In genomic region chr4:77819836-77820679, GRCh38 we compare ENCODE assay signal across 8 cellular contexts. TPM values are rescaled to one million over a fixed set of nuclear protein-coding genes. Genes with fewer than 3 reads are reported as not detected.
A peak's percentile ranks its signal among the peaks of the same experiment; 100 is the strongest.
DNase-seq lines count a peak whose midpoint lies in the region; FAIRE-seq lines count a peak whose summit lies in the region.

No MANE protein-coding gene starts in this region.

- in situ Hi-C loops in HAP-1 (cut with MboI; ENCODE audit: low sequenced_read_pairs), result no loop called here

- no peaks in the 10 kb centered on the region for H3K27me3 ChIP-seq in HAP-1 (ENCODE audit: low read depth)
- H3K27me3 ChIP-seq in MG63, result no peaks in the 10 kb centered on the region
- no peaks in the 10 kb centered on the region for H3K27me3 ChIP-seq in SJCRH30

- DNase-seq in GM03348 (ENCODE audit: low spot score) (peak; percentile 96), HAP-1 (ENCODE audit: low spot score in 2 of 2) (peak; percentile 87 to 94), MG63 (peak; percentile 75), SJCRH30 (peak; percentile 91 to 93), frontal cortex (ENCODE audit: low spot score in 2 of 2) (peak; percentile 90 to 93), occipital lobe (lab: John Stamatoyannopoulos, UW) (peak; percentile 89)
- peak; percentile 94 for DNase-seq in activated naive CD4-positive, alpha-beta T cell treated with Interleukin-2 at 50 U/mL for 16 hours

- H3K9me3 ChIP-seq in HAP-1 (no peaks in the 10 kb centered on the region), MG63 (no peaks in the 10 kb centered on the region), SJCRH30 (replicated peaks) (no peaks in the 10 kb centered on the region)

- H3K4me3 ChIP-seq in HAP-1, result peak overlapping the region; percentile 78
- H3K4me3 ChIP-seq in MG63, result peak overlapping the region; percentile 77
- peak overlapping the region; percentile 100 for H3K4me3 ChIP-seq in SJCRH30

- H3K36me3 ChIP-seq in HAP-1 (replicated peaks), result no peaks in the 10 kb centered on the region
- H3K36me3 ChIP-seq in MG63, result no peaks in the 10 kb centered on the region
- no peaks in the 10 kb centered on the region for H3K36me3 ChIP-seq in SJCRH30

- FAIRE-seq in frontal cortex (lab: Jason Lieb, UNC), result no peak

- H3K4me1 ChIP-seq in HAP-1 (peaks cover 12% of the 10 kb centered on the region), SJCRH30 (no peaks in the 10 kb centered on the region)

- peak overlapping the region; percentile 92 for H3K27ac ChIP-seq in SJCRH30
- H3K27ac ChIP-seq in temporal lobe (ENCODE audit: low read depth, low read length), result peak overlapping the region; percentile 94

RNA-seq across cellular contexts. Expression of gene CNOT6L, which starts 0.9 kb away (rescaled TPM):
- 1.9 and 6.1 TPM in 2 replicates for total RNA-seq in MG63 (2014; rRNA removed; shearing (Covaris generic); ENCODE audit: low replicate concordance)
- 26.0 and 31.9 TPM in 2 replicates for total RNA-seq in SJCRH30 (2014; rRNA removed; shearing (Covaris generic))
- total RNA-seq in frontal cortex (40.4 TPM), occipital lobe (49.4 TPM), temporal lobe (35.2 TPM)

RNA-seq across cellular contexts. Expression of gene MRPL1, which starts 42.6 kb away (rescaled TPM):
- total RNA-seq in MG63 (2014; rRNA removed; shearing (Covaris generic); ENCODE audit: low replicate concordance), result 43.6 and 46.3 TPM in 2 replicates
- 58.5 and 59.6 TPM in 2 replicates for total RNA-seq in SJCRH30 (2014; rRNA removed; shearing (Covaris generic))
- total RNA-seq in frontal cortex, result 39.9 TPM
- 40.9 TPM for total RNA-seq in occipital lobe
- total RNA-seq in temporal lobe, result 30.0 TPM

Comparison
In these comparisons a context has a peak if more than half of its experiments do, and no peak if none do; other contexts are left out.
1. Peak in every context shown above with its lines: DNase-seq, H3K4me3 ChIP-seq and H3K27ac ChIP-seq.